In genomic region chr16:398551-399277, GRCh38 we compare ENCODE assay signal across 9 cellular contexts. TPM values are rescaled to one million over a fixed set of nuclear protein-coding genes. Genes with fewer than 3 reads are reported as not detected.
DNase-seq lines count a peak whose midpoint lies in the region; ATAC-seq and TF ChIP-seq lines count a peak whose summit lies in the region.
"Had no signal": no experiment of that assay in that cellular context is flagged by ENCODE, and none has a peak within 500 bp of the region (broad histone marks: within the 10 kb centered on the region; RNA-seq: fewer than 3 reads in every experiment).

No MANE protein-coding gene starts in this region.

- H3K4me1 Mint-ChIP-seq in naive thymus-derived CD4-positive, alpha-beta T cell = peaks cover 15 to 30% (median 20%) of the 10 kb centered on the region in 7 donors

- H3K36me3 Mint-ChIP-seq in naive thymus-derived CD4-positive, alpha-beta T cell = no peaks in the 10 kb centered on the region

- in situ Hi-C loops in ACHN (cut with HindIII; ENCODE audit: low pct_ligation_motif_present, low pct_unique_long_range_greater_than_20kb, low sequenced_read_pairs) = no loop called here

- H3K4me1 ChIP-seq in ascending aorta = peaks cover 4 to 10% of the 10 kb centered on the region in 2 donors
- peaks cover 0 to 10% of the 10 kb centered on the region in 2 donors for H3K4me1 ChIP-seq in naive thymus-derived CD4-positive, alpha-beta T cell (ENCODE audit: control insufficient read depth in 2 of 2, insufficient read depth in 2 of 2, low read length in 2 of 2)
- H3K4me1 ChIP-seq: SJCRH30 had no signal

- no peak for ATAC-seq in naive thymus-derived CD4-positive, alpha-beta T cell

- CTCF ChIA-PET in naive thymus-derived CD4-positive, alpha-beta T cell (lab: Charles Lee) = no interaction called here

- DNase-seq in H7 (peak; percentile 79), ascending aorta (ENCODE audit: low spot score in 2 of 2) (no peak), GM19240 (ENCODE audit: insufficient read length, low spot score) (no peak), AG08395 (ENCODE audit: low spot score) (no peak), ACHN (no peak), medulla oblongata (ENCODE audit: extremely low spot score) (no peak)
- DNase-seq in naive thymus-derived CD4-positive, alpha-beta T cell = no peak
- DNase-seq: SJCRH30 had no signal

- TF ChIP-seq CTCF in 22Rv1 (IDR thresholded peaks at IDR 0.05) = no peak
- no peak for TF ChIP-seq CTCF in ascending aorta (IDR thresholded peaks at IDR 0.05)

- H3K27ac Mint-ChIP-seq in naive thymus-derived CD4-positive, alpha-beta T cell = peak overlapping the region; percentile 42 to 83 (median 71)

- H3K4me3 ChIP-seq in H7 (ENCODE audit: insufficient read depth, low read depth, low read length) = no peak overlapping the region
- no peak overlapping the region for H3K4me3 ChIP-seq in ascending aorta
- no peak overlapping the region for H3K4me3 ChIP-seq in naive thymus-derived CD4-positive, alpha-beta T cell (ENCODE audit: low read length)
- H3K4me3 ChIP-seq: SJCRH30 had no signal

- intact Hi-C loops in ascending aorta (cut with DNase I) = loop anchor here (10.0 kb wide), 1 partner anchor 266 kb away; the partner anchor contains the start of gene RHOT2
- intact Hi-C loops in naive thymus-derived CD4-positive, alpha-beta T cell (cut with micrococcal nuclease) = no loop called here

- H3K4me3 Mint-ChIP-seq in naive thymus-derived CD4-positive, alpha-beta T cell = peak overlapping the region; percentile 54 to 92 (median 72)

- POLR2A ChIA-PET in naive thymus-derived CD4-positive, alpha-beta T cell (lab: Charles Lee) = interaction anchor here (1.0 to 10.9 kb wide), 2 partner anchors 17 to 49 kb away, joined by 3 to 120 read pairs; partner anchors contain the start of gene PGAP6

- no peaks in the 10 kb centered on the region for H3K27me3 ChIP-seq in H7 (ENCODE audit: control insufficient read depth, insufficient read depth, low read length)
- H3K27me3 ChIP-seq in ascending aorta = no peaks in the 10 kb centered on the region
- H3K27me3 ChIP-seq in naive thymus-derived CD4-positive, alpha-beta T cell (ENCODE audit: control insufficient read depth in 2 of 2, insufficient read depth in 2 of 2, low read length in 2 of 2) = no peaks in the 10 kb centered on the region
- H3K27me3 ChIP-seq: SJCRH30 had no signal

- no peaks in the 10 kb centered on the region for H3K9me3 ChIP-seq in ascending aorta
- H3K9me3 ChIP-seq in naive thymus-derived CD4-positive, alpha-beta T cell (ENCODE audit: control insufficient read depth in 2 of 3, low read length in 3 of 3) = no peaks in the 10 kb centered on the region
- H3K9me3 ChIP-seq: SJCRH30 had no signal

- H3K36me3 ChIP-seq in H7 (replicated peaks; ENCODE audit: control insufficient read depth, insufficient read depth, low read length) (peaks cover 7% of the 10 kb centered on the region), ascending aorta (no peaks in the 10 kb centered on the region)
- H3K36me3 ChIP-seq in naive thymus-derived CD4-positive, alpha-beta T cell (ENCODE audit: control insufficient read depth in 2 of 3, insufficient read depth in 3 of 3, low read length in 3 of 3) = no peaks in the 10 kb centered on the region

- H3K27me3 Mint-ChIP-seq in naive thymus-derived CD4-positive, alpha-beta T cell = peaks cover 0 to 12% (median 0%) of the 10 kb centered on the region in 5 donors

- H3K27ac ChIP-seq in 22Rv1 (peak overlapping the region; percentile 96), ascending aorta (peak overlapping the region; percentile 58 to 88)
- no peak overlapping the region for H3K27ac ChIP-seq in naive thymus-derived CD4-positive, alpha-beta T cell (ENCODE audit: low read depth, low read length)
- H3K27ac ChIP-seq: SJCRH30 had no signal

- H3K9me3 Mint-ChIP-seq in naive thymus-derived CD4-positive, alpha-beta T cell = no peaks in the 10 kb centered on the region

RNA-seq across cellular contexts. Expression of gene NME4, which starts 1.7 kb away (rescaled TPM):
- 400 and 507 TPM in 2 replicates for total RNA-seq in H7 (2014; rRNA removed; shearing (Covaris generic))
- 66.0 TPM for total RNA-seq in ascending aorta
- 10 to 100 TPM; 40.2 to 58.1 (median 42.9) TPM for total RNA-seq in naive thymus-derived CD4-positive, alpha-beta T cell
- 10 to 100 TPM; 76.7 to 88.6 TPM for polyA plus RNA-seq in naive thymus-derived CD4-positive, alpha-beta T cell

RNA-seq across cellular contexts. Expression of gene DECR2, which starts 3.0 kb away (rescaled TPM):
- 20.1 and 21.4 TPM in 2 replicates for total RNA-seq in H7 (2014; rRNA removed; shearing (Covaris generic))
- 44.0 TPM for total RNA-seq in ascending aorta
- total RNA-seq in naive thymus-derived CD4-positive, alpha-beta T cell = 10 to 100 TPM in 3 of 5 experiments, 1 to 10 TPM in 2; 7.9 to 13.8 (median 11.6) TPM
- polyA plus RNA-seq in naive thymus-derived CD4-positive, alpha-beta T cell = 1 to 10 TPM; 7.8 to 7.9 TPM

RNA-seq across cellular contexts. Expression of gene PGAP6, which starts 16.9 kb away (rescaled TPM):
- 107 and 112 TPM in 2 replicates for total RNA-seq in H7 (2014; rRNA removed; shearing (Covaris generic))
- 47.6 TPM for total RNA-seq in ascending aorta
- total RNA-seq in naive thymus-derived CD4-positive, alpha-beta T cell = 100 to 1,000 TPM in 1 of 5 experiments, 10 to 100 TPM in 4; 32.2 to 107 (median 89.4) TPM
- 10 to 100 TPM; 17.0 to 52.4 TPM for polyA plus RNA-seq in naive thymus-derived CD4-positive, alpha-beta T cell

RNA-seq across cellular contexts. Expression of gene RAB11FIP3, which starts 26.7 kb away (rescaled TPM):
- total RNA-seq in H7 (2014; rRNA removed; shearing (Covaris generic)) = 25.2 and 27.9 TPM in 2 replicates
- 47.0 TPM for total RNA-seq in ascending aorta
- 10 to 100 TPM; 37.9 to 53.0 (median 45.5) TPM for total RNA-seq in naive thymus-derived CD4-positive, alpha-beta T cell
- 1 to 10 TPM in 1 of 2 donors, under 1 TPM in 1; 0.71 to 4.0 TPM for polyA plus RNA-seq in naive thymus-derived CD4-positive, alpha-beta T cell

RNA-seq across cellular contexts. Expression of gene MRPL28, which starts 28.4 kb away (rescaled TPM):
- 225 and 242 TPM in 2 replicates for total RNA-seq in H7 (2014; rRNA removed; shearing (Covaris generic))
- total RNA-seq in ascending aorta = 47.8 TPM
- 10 to 100 TPM; 21.9 to 86.2 (median 26.5) TPM for total RNA-seq in naive thymus-derived CD4-positive, alpha-beta T cell
- polyA plus RNA-seq in naive thymus-derived CD4-positive, alpha-beta T cell = 10 to 100 TPM; 44.1 to 71.7 TPM
